Comparison of ENCODE assay signal across 13 cellular contexts in the genomic region with DNA sequence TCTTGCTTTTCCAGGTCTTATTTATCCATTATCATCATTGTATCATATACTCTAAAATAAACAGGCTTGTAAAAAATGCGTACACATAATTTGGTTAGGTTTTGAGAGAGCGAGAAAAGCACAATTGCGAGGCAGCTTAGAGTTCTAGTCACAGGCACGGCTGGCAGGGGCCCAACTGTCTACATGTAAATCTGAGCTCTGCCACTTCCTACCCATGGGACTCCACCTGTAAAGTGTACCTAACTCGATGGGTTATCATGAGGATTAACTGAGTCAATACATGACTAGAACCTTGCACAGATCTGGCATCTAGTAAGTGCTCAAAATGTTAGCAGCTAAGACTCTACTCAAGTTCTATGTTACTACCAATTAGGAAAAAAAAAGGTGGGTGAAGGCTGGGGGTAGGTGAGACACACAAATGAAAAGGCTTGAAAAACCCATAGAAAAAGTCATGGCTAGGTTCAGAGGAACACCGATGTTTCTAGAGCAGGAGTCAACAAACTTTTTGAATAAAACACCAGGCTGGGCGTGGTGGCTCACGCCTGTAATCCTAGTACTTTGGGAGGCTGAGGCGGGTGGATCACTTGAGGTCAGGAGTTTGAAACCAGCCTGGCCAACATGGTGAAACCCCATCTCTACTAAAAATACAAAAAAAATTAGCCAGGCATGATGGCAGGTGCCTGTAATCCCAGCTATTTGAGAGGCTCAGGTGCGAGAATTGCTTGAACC. TPM values are rescaled to one million over a fixed set of nuclear protein-coding genes. Genes with fewer than 3 reads are reported as not detected.
DNase-seq lines count a peak whose midpoint lies in the region; ATAC-seq and TF ChIP-seq lines count a peak whose summit lies in the region.
"Had no signal": no experiment of that assay in that cellular context is flagged by ENCODE, and none has a peak within 500 bp of the region (broad histone marks: within the 10 kb centered on the region; RNA-seq: fewer than 3 reads in every experiment).

No MANE protein-coding gene starts in this region.

- H3K4me1 Mint-ChIP-seq in CD4-positive, CD25-positive, alpha-beta regulatory T cell: peaks cover 40 to 93% (median 72%) of the 10 kb centered on the region in 4 donors
- peaks cover 81% of the 10 kb centered on the region for H3K4me1 Mint-ChIP-seq in activated T-cell treated with anti-CD3 and anti-CD28 coated beads, Interleukin-2, amount 50 U/mL, for 4 hours (ENCODE audit: low read depth)

- peak; percentile 69 to 71 for ATAC-seq in CD4-positive, CD25-positive, alpha-beta regulatory T cell (ENCODE audit: low read depth in 2 of 2)
- ATAC-seq in activated T-cell treated with anti-CD3 and anti-CD28 coated beads, Interleukin-2, amount 50 U/mL, for 4 hours: peak; percentile 38 to 42
- peak; percentile 57 for ATAC-seq in mucosa of descending colon
- ATAC-seq in HG03196 (IDR thresholded peaks at IDR 0.05; ENCODE audit: unreplicated experiment): no peak
- ATAC-seq: foreskin keratinocyte, left colon had no signal

- peak overlapping the region; percentile 74 to 88 (median 80) for H3K4me3 Mint-ChIP-seq in CD4-positive, CD25-positive, alpha-beta regulatory T cell
- H3K4me3 Mint-ChIP-seq in activated T-cell treated with anti-CD3 and anti-CD28 coated beads, Interleukin-2, amount 50 U/mL, for 4 hours: peak overlapping the region; percentile 12

- 93 to 97% methylated on average over 10 of the region's 10 CpGs for WGBS in testis, 2 donors

- no peaks in the 10 kb centered on the region for H3K27me3 ChIP-seq in CD4-positive, CD25-positive, alpha-beta regulatory T cell (ENCODE audit: control insufficient read depth, insufficient read depth, low read length)
- H3K27me3 ChIP-seq in Peyer's patch: no peaks in the 10 kb centered on the region
- no peaks in the 10 kb centered on the region for H3K27me3 ChIP-seq in testis
- H3K27me3 ChIP-seq: foreskin keratinocyte had no signal

- no peaks in the 10 kb centered on the region for H3K9me3 Mint-ChIP-seq in CD4-positive, CD25-positive, alpha-beta regulatory T cell
- H3K9me3 Mint-ChIP-seq in activated T-cell treated with anti-CD3 and anti-CD28 coated beads, Interleukin-2, amount 50 U/mL, for 4 hours: no peaks in the 10 kb centered on the region

- DNase-seq in CD4-positive, CD25-positive, alpha-beta regulatory T cell: peak; percentile 43 to 91 (median 70)
- DNase-seq in Peyer's patch (peak in 2 of 3 donors; percentile 83 to 87), mucosa of descending colon (peak in 2 of 3 donors; percentile 30 to 69), HT-29 (ENCODE audit: low spot score) (no peak), NCI-H748 treated with DMSO at 0.1 percent for 48 hours (lab: John Stamatoyannopoulos, UW) (no peak), testis (no peak)
- peak; percentile 45 for DNase-seq in activated T-cell treated with anti-CD3 and anti-CD28 coated beads, Interleukin-2, amount 50 U/mL, for 4 hours
- DNase-seq: cerebellar nuclear complex, foreskin keratinocyte, NCI-H2029 treated with DMSO at 0.1 percent for 48 hours, WERI-Rb-1 had no signal

- no peaks in the 10 kb centered on the region for H3K9me3 ChIP-seq in CD4-positive, CD25-positive, alpha-beta regulatory T cell (ENCODE audit: control insufficient read depth in 2 of 2, low read length in 2 of 2)
- H3K9me3 ChIP-seq in Peyer's patch (no peaks in the 10 kb centered on the region), mucosa of descending colon (no peaks in the 10 kb centered on the region), testis (no peaks in the 10 kb centered on the region)

- peak overlapping the region; percentile 84 for H3K27ac ChIP-seq in CD4-positive, CD25-positive, alpha-beta regulatory T cell (ENCODE audit: insufficient read depth, low read length, poor library complexity, severe bottlenecking)
- H3K27ac ChIP-seq in Peyer's patch (peak overlapping the region in 2 of 4 donors; percentile 47 to 69), testis (no peak overlapping the region)
- H3K27ac ChIP-seq: foreskin keratinocyte, WERI-Rb-1 had no signal

- intact Hi-C loops in mucosa of descending colon (cut with DNase I, micrococcal nuclease) (no loop called here), testis (cut with DNase I; ENCODE audit: low total_unique reads) (no loop called here)

- peak overlapping the region; percentile 94 to 98 (median 98) for H3K27ac Mint-ChIP-seq in CD4-positive, CD25-positive, alpha-beta regulatory T cell

- H3K27me3 Mint-ChIP-seq in CD4-positive, CD25-positive, alpha-beta regulatory T cell: peaks cover 4% of the 10 kb centered on the region
- H3K27me3 Mint-ChIP-seq in activated T-cell treated with anti-CD3 and anti-CD28 coated beads, Interleukin-2, amount 50 U/mL, for 4 hours (ENCODE audit: low read depth): no peaks in the 10 kb centered on the region

- TF ChIP-seq POLR2A in Peyer's patch (IDR thresholded peaks at IDR 0.05) (no peak), testis (IDR thresholded peaks at IDR 0.05) (no peak)

- H3K36me3 Mint-ChIP-seq in CD4-positive, CD25-positive, alpha-beta regulatory T cell: peaks cover 34% of the 10 kb centered on the region
- H3K36me3 Mint-ChIP-seq in activated T-cell treated with anti-CD3 and anti-CD28 coated beads, Interleukin-2, amount 50 U/mL, for 4 hours (ENCODE audit: insufficient read depth): peaks cover 40% of the 10 kb centered on the region

- H3K4me3 ChIP-seq in CD4-positive, CD25-positive, alpha-beta regulatory T cell (ENCODE audit: low read depth, low read length): peak overlapping the region; percentile 68
- H3K4me3 ChIP-seq in Peyer's patch (no peak overlapping the region), mucosa of descending colon (no peak overlapping the region), testis (no peak overlapping the region)

- peaks cover 7% of the 10 kb centered on the region for H3K36me3 ChIP-seq in CD4-positive, CD25-positive, alpha-beta regulatory T cell (ENCODE audit: control insufficient read depth, insufficient read depth, low read length)
- peaks cover 0 to 71% (median 0%) of the 10 kb centered on the region in 3 donors for H3K36me3 ChIP-seq in Peyer's patch
- H3K36me3 ChIP-seq in mucosa of descending colon (ENCODE audit: low read depth): no peaks in the 10 kb centered on the region
- no peaks in the 10 kb centered on the region for H3K36me3 ChIP-seq in testis (ENCODE audit: low read depth, missing control alignments)

- H3K4me1 ChIP-seq in CD4-positive, CD25-positive, alpha-beta regulatory T cell (ENCODE audit: control insufficient read depth, insufficient read depth, low read length, poor library complexity, severe bottlenecking): peaks cover 94% of the 10 kb centered on the region
- peaks cover 0 to 18% (median 0%) of the 10 kb centered on the region in 4 donors for H3K4me1 ChIP-seq in Peyer's patch
- H3K4me1 ChIP-seq in mucosa of descending colon (ENCODE audit: low read depth): no peaks in the 10 kb centered on the region
- no peaks in the 10 kb centered on the region for H3K4me1 ChIP-seq in testis
- H3K4me1 ChIP-seq: foreskin keratinocyte had no signal

- TF ChIP-seq CTCF in Peyer's patch (IDR thresholded peaks at IDR 0.05): no peak
- TF ChIP-seq CTCF in mucosa of descending colon (IDR thresholded peaks at IDR 0.05): no peak
- TF ChIP-seq CTCF in testis (IDR thresholded peaks at IDR 0.05): no peak

RNA-seq across cellular contexts. Expression of a gene that starts 36.2 kb away (rescaled TPM):
- 42.2 TPM for total RNA-seq in CD4-positive, CD25-positive, alpha-beta regulatory T cell
- polyA plus RNA-seq in CD4-positive, CD25-positive, alpha-beta regulatory T cell: 10 to 100 TPM; 52.7 to 73.2 (median 63.8) TPM
- total RNA-seq in Peyer's patch (100 to 1,000 TPM in 1 of 4 donors, 10 to 100 TPM in 3; 59.4 to 179 (median 66.7) TPM), mucosa of descending colon (10 to 100 TPM; 60.9 to 96.7 (median 84.9) TPM), testis (10 to 100 TPM; 44.3 to 61.6 TPM)
- 10 to 100 TPM; 25.1 to 37.7 (median 34.2) TPM for total RNA-seq in activated T-cell treated with anti-CD3 and anti-CD28 coated beads, Interleukin-2, amount 50 U/mL, for 4 hours
- 30.0 and 31.1 TPM in 2 replicates for total RNA-seq in HT-29 (2014; rRNA removed; shearing (Covaris generic))
- polyA plus RNA-seq in testis (ENCODE audit: insufficient read depth, low read depth, low replicate concordance): 43.7 TPM

RNA-seq across cellular contexts. Expression of a gene that starts 36.2 kb away (rescaled TPM):
- total RNA-seq in CD4-positive, CD25-positive, alpha-beta regulatory T cell: 11.3 TPM
- polyA plus RNA-seq in CD4-positive, CD25-positive, alpha-beta regulatory T cell: 1 to 10 TPM in 3 of 4 donors, under 1 TPM in 1; 0.99 to 2.0 (median 1.9) TPM
- total RNA-seq in Peyer's patch (10 to 100 TPM in 3 of 4 donors, 1 to 10 TPM in 1; 3.3 to 19.8 (median 18.2) TPM), mucosa of descending colon (10 to 100 TPM; 10.4 to 17.2 (median 16.3) TPM), testis (1 to 10 TPM; 6.5 to 7.9 TPM)
- 10 to 100 TPM; 11.5 to 14.5 (median 11.6) TPM for total RNA-seq in activated T-cell treated with anti-CD3 and anti-CD28 coated beads, Interleukin-2, amount 50 U/mL, for 4 hours
- total RNA-seq in HT-29 (2014; rRNA removed; shearing (Covaris generic)): 3.1 and 3.8 TPM in 2 replicates
- polyA plus RNA-seq in testis (ENCODE audit: insufficient read depth, low read depth, low replicate concordance): 0.82 TPM

RNA-seq across cellular contexts. Expression of a gene that starts 53.0 kb away (rescaled TPM):
- total RNA-seq in CD4-positive, CD25-positive, alpha-beta regulatory T cell: 44.0 TPM
- 100 to 1,000 TPM in 2 of 4 donors, 10 to 100 TPM in 2; 91.0 to 112 (median 98.8) TPM for polyA plus RNA-seq in CD4-positive, CD25-positive, alpha-beta regulatory T cell
- 100 to 1,000 TPM in 1 of 4 donors, 10 to 100 TPM in 3; 32.9 to 127 (median 46.4) TPM for total RNA-seq in Peyer's patch
- total RNA-seq in activated T-cell treated with anti-CD3 and anti-CD28 coated beads, Interleukin-2, amount 50 U/mL, for 4 hours: 10 to 100 TPM; 16.3 to 21.9 (median 21.7) TPM
- 100 to 1,000 TPM in 1 of 3 donors, 10 to 100 TPM in 2; 55.0 to 269 (median 83.3) TPM for total RNA-seq in mucosa of descending colon
- 24.4 and 36.0 TPM in 2 replicates for total RNA-seq in HT-29 (2014; rRNA removed; shearing (Covaris generic))
- total RNA-seq in testis: 100 to 1,000 TPM in 1 of 2 donors, 10 to 100 TPM in 1; 70.2 to 123 TPM
- polyA plus RNA-seq in testis (ENCODE audit: insufficient read depth, low read depth, low replicate concordance): 151 TPM

Comparison
In these comparisons a context has a peak if more than half of its experiments do, and no peak if none do; other contexts are left out.
1. DNase-seq: peak in CD4-positive, CD25-positive, alpha-beta regulatory T cell (3 of 3), Peyer's patch (2 of 3), activated T-cell treated with anti-CD3 and anti-CD28 coated beads, Interleukin-2, amount 50 U/mL, for 4 hours (single experiment) and mucosa of descending colon (2 of 3); none in HT-29 (single experiment), NCI-H748 treated with DMSO at 0.1 percent for 48 hours (single experiment) and testis (single experiment).